Comparison of ENCODE assay signal across 8 cellular contexts in the genomic region with DNA sequence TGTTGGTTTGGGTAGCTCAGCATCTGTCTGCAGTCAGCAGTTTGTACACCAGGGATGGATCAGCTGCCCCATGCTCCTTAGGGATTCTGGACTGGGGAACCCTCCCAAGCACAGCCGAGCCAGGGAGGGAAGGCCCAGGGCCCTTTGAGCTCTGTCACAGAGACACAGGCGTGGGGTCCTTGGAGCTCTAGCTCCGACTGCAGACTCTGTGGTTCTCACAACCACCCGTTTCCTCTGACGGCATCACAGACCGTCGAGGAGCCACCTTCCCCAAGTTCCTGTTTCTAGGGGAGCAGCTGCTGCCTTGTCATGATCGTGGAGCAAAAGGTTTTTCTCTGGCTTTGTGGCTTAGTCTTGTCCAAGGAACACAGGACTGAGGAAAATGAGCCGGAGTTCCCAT. TPM values are rescaled to one million over a fixed set of nuclear protein-coding genes. Genes with fewer than 3 reads are reported as not detected.
DNase-seq lines count a peak whose midpoint lies in the region; ATAC-seq lines count a peak whose summit lies in the region.

A gene with protein sequence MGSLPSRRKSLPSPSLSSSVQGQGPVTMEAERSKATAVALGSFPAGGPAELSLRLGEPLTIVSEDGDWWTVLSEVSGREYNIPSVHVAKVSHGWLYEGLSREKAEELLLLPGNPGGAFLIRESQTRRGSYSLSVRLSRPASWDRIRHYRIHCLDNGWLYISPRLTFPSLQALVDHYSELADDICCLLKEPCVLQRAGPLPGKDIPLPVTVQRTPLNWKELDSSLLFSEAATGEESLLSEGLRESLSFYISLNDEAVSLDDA (minus strand): TSS at position 199 of the 400 bp plus-strand sequence. CDS start 4,861 bp downstream, outside the sequence.

- peaks cover 26% of the 10 kb centered on the region for H3K36me3 Mint-ChIP-seq in T-helper 1 cell treated with Interleukin-12 subunit alpha and Interleukin-12 subunit beta and Interleukin-4 antibody, amounts not matched to agents 30 μg/mL and 1 μg/mL, for 36 hours (ENCODE audit: low read depth)
- H3K36me3 Mint-ChIP-seq in activated naive CD4-positive, alpha-beta T cell treated with anti-CD3 and anti-CD28 coated beads, Interleukin-2, amount 50 U/mL, for 72 hours, result peaks cover 17 to 39% of the 10 kb centered on the region in 2 donors

- peak within 1 kb of the TSS; percentile 97 for H3K4me3 Mint-ChIP-seq in T-helper 1 cell treated with Interleukin-12 subunit alpha and Interleukin-12 subunit beta and Interleukin-4 antibody, amounts not matched to agents 30 μg/mL and 1 μg/mL, for 36 hours

- no peaks in the 10 kb centered on the region for H3K27me3 Mint-ChIP-seq in T-helper 1 cell treated with Interleukin-12 subunit alpha and Interleukin-12 subunit beta and Interleukin-4 antibody, amounts not matched to agents 30 μg/mL and 1 μg/mL, for 36 hours (ENCODE audit: low read depth)

- peaks cover 45% of the 10 kb centered on the region for H3K4me1 Mint-ChIP-seq in T-helper 1 cell treated with Interleukin-12 subunit alpha and Interleukin-12 subunit beta and Interleukin-4 antibody, amounts not matched to agents 30 μg/mL and 1 μg/mL, for 36 hours (ENCODE audit: low read depth)

- no peaks in the 10 kb centered on the region for H3K9me3 Mint-ChIP-seq in T-helper 1 cell treated with Interleukin-12 subunit alpha and Interleukin-12 subunit beta and Interleukin-4 antibody, amounts not matched to agents 30 μg/mL and 1 μg/mL, for 36 hours
- H3K9me3 Mint-ChIP-seq in activated naive CD4-positive, alpha-beta T cell treated with anti-CD3 and anti-CD28 coated beads, Interleukin-2, amount 50 U/mL, for 72 hours, result no peaks in the 10 kb centered on the region

- peak; percentile 57 to 62 for ATAC-seq in activated naive CD4-positive, alpha-beta T cell treated with anti-CD3 and anti-CD28 coated beads, Interleukin-2, amount 50 U/mL, for 72 hours
- ATAC-seq in HG02798 (IDR thresholded peaks at IDR 0.05; ENCODE audit: poor library complexity, unreplicated experiment) (no peak), left lobe of liver (no peak), GM21381 (IDR thresholded peaks at IDR 0.05; ENCODE audit: unreplicated experiment) (no peak)

- DNase-seq in GDM1 (lab: John Stamatoyannopoulos, UW) (peak; percentile 84), NCI-H748 (lab: John Stamatoyannopoulos, UW; ENCODE audit: unreplicated experiment) (no peak), left lobe of liver (ENCODE audit: low spot score) (no peak)
- peak; percentile 58 to 75 for DNase-seq in activated naive CD4-positive, alpha-beta T cell treated with anti-CD3 and anti-CD28 coated beads, Interleukin-2, amount 50 U/mL, for 72 hours (ENCODE audit: low spot score in 2 of 2)
- peak; percentile 32 to 47 for DNase-seq in stimulated activated CD4-positive, alpha-beta T cell treated with anti-CD3 and anti-CD28 coated beads, Interleukin-15, amount 100 ng/mL, for 48 hours (ENCODE audit: low read depth in 2 of 2)

- H3K27ac Mint-ChIP-seq in T-helper 1 cell treated with Interleukin-12 subunit alpha and Interleukin-12 subunit beta and Interleukin-4 antibody, amounts not matched to agents 30 μg/mL and 1 μg/mL, for 36 hours, result peak within 1 kb of the TSS; percentile 95
- peak within 1 kb of the TSS; percentile 93 to 98 for H3K27ac Mint-ChIP-seq in activated naive CD4-positive, alpha-beta T cell treated with anti-CD3 and anti-CD28 coated beads, Interleukin-2, amount 50 U/mL, for 72 hours

RNA-seq across cellular contexts. Expression of the gene that starts here (rescaled TPM):
- total RNA-seq in activated naive CD4-positive, alpha-beta T cell treated with anti-CD3 and anti-CD28 coated beads, Interleukin-2, amount 50 U/mL, for 72 hours, result 10 to 100 TPM; 33.7 to 66.8 TPM
- total RNA-seq in left lobe of liver, result 0.30 TPM

Comparison
In these comparisons a context has a peak if more than half of its experiments do, and no peak if none do; other contexts are left out.
1. RNA of the gene that starts here (total RNA-seq): 33.7 to 66.8 TPM in activated naive CD4-positive, alpha-beta T cell treated with anti-CD3 and anti-CD28 coated beads, Interleukin-2, amount 50 U/mL, for 72 hours; 0.30 TPM in left lobe of liver (single experiment); every median in the first group is over 10 times any median in the second.
2. DNase-seq: peak in GDM1 (single experiment), activated naive CD4-positive, alpha-beta T cell treated with anti-CD3 and anti-CD28 coated beads, Interleukin-2, amount 50 U/mL, for 72 hours (2 of 2) and stimulated activated CD4-positive, alpha-beta T cell treated with anti-CD3 and anti-CD28 coated beads, Interleukin-15, amount 100 ng/mL, for 48 hours (2 of 2); none in NCI-H748 (single experiment) and left lobe of liver (single experiment).
3. ATAC-seq: peak in activated naive CD4-positive, alpha-beta T cell treated with anti-CD3 and anti-CD28 coated beads, Interleukin-2, amount 50 U/mL, for 72 hours (2 of 2); none in HG02798 (single experiment), left lobe of liver (single experiment) and GM21381 (single experiment).